In genomic region chr17:82931696-82932060, GRCh38 we compare ENCODE assay signal across 9 cellular contexts.
A peak's percentile ranks its signal among the peaks of the same experiment; 100 is the strongest.
DNase-seq lines count a peak whose midpoint lies in the region; TF ChIP-seq lines count a peak whose summit lies in the region.
"Had no signal": no experiment of that assay in that cellular context is flagged by ENCODE, and none has a peak within 500 bp of the region (broad histone marks: within the 10 kb centered on the region; RNA-seq: fewer than 3 reads in every experiment).

No MANE protein-coding gene starts in this region.

- H3K27me3 Mint-ChIP-seq in type B pancreatic cell = no peaks in the 10 kb centered on the region

- H4K8ac ChIP-seq in mesendoderm (ENCODE audit: low read depth, low read length) = no peak overlapping the region

- no peak overlapping the region for H4K5ac ChIP-seq in mesendoderm (ENCODE audit: low read length)

- no peak overlapping the region for H2BK5ac ChIP-seq in mesendoderm (ENCODE audit: low read length)

- no peaks in the 10 kb centered on the region for H3K4me1 ChIP-seq in mesendoderm (ENCODE audit: control insufficient read depth, low read depth, low read length)

- H3K4me2 ChIP-seq in mesendoderm (ENCODE audit: low read length) = no peak overlapping the region

- H3K9me3 Mint-ChIP-seq in type B pancreatic cell = no peaks in the 10 kb centered on the region

- TF ChIP-seq CTCF in choroid plexus epithelial cell (conservative IDR thresholded peaks at IDR 0.05; ENCODE audit: low read depth, low read length) (no peak), type B pancreatic cell (conservative IDR thresholded peaks at IDR 0.05) (no peak)

- H3K36me3 Mint-ChIP-seq in type B pancreatic cell = peaks cover 15% of the 10 kb centered on the region

- no peak overlapping the region for H2BK15ac ChIP-seq in mesendoderm (replicated peaks; ENCODE audit: low read depth)

- H3K56ac ChIP-seq in mesendoderm (ENCODE audit: low read length) = no peak overlapping the region

- H3K27ac ChIP-seq in mesendoderm (ENCODE audit: low read depth, low read length) = no peak overlapping the region
- H3K27ac ChIP-seq: 22Rv1 had no signal

- no peaks in the 10 kb centered on the region for H3K79me2 ChIP-seq in mesendoderm (ENCODE audit: control insufficient read depth, insufficient read depth, low read length)

- no peaks in the 10 kb centered on the region for H3K27me3 ChIP-seq in mesendoderm (ENCODE audit: insufficient read depth, low read length, poor library complexity)

- H3K36me3 ChIP-seq in mesendoderm (ENCODE audit: control insufficient read depth, insufficient read depth, low read length) = peaks cover 4% of the 10 kb centered on the region

- H3K4me3 ChIP-seq in choroid plexus epithelial cell (ENCODE audit: low read depth, low read length) (no peak overlapping the region), mesendoderm (ENCODE audit: low read length) (no peak overlapping the region)

- no peak overlapping the region for H2BK120ac ChIP-seq in mesendoderm (ENCODE audit: low read depth, low read length)

- no peaks in the 10 kb centered on the region for H3K4me1 Mint-ChIP-seq in type B pancreatic cell (ENCODE audit: unreplicated experiment)

- DNase-seq in activated CD4-positive, CD25-positive, alpha-beta regulatory T cell treated with anti-CD3 and anti-CD28 coated beads, Interleukin-2, amount 50 U/mL, for 72 hours = peak; percentile 17
- DNase-seq in activated CD4-positive, CD25-positive, alpha-beta regulatory T cell (lab: John Stamatoyannopoulos, UW) = no peak
- DNase-seq in choroid plexus epithelial cell (ENCODE audit: low read depth) = peak; percentile 87
- peak; percentile 89 for DNase-seq in mesenteric fat pad (ENCODE audit: low spot score)
- peak; percentile 60 for DNase-seq in type B pancreatic cell (ENCODE audit: extremely low spot score, unreplicated experiment)
- no peak for DNase-seq in mesendoderm
- DNase-seq in DMS114 treated with DMSO at 0.1 percent for 48 hours (lab: John Stamatoyannopoulos, UW; ENCODE audit: unreplicated experiment) = no peak
- no peak for DNase-seq in stimulated activated CD4-positive, alpha-beta T cell treated with anti-CD3 and anti-CD28 coated beads, Interleukin-2, amount 100 ng/mL, for 24 hours

- no peak overlapping the region for H3K23ac ChIP-seq in mesendoderm (ENCODE audit: low read length)

- H2AK5ac ChIP-seq in mesendoderm (ENCODE audit: low read length) = no peak overlapping the region

- H3K18ac ChIP-seq in mesendoderm (ENCODE audit: low read length) = no peak overlapping the region

- H3K9ac ChIP-seq in mesendoderm (ENCODE audit: low read length) = no peak overlapping the region

- no peak overlapping the region for H3K4ac ChIP-seq in mesendoderm (ENCODE audit: low read depth, low read length)

- H3K4me3 Mint-ChIP-seq in type B pancreatic cell = no peak overlapping the region

- no CpG with 5 or more reads among the region's 11 CpGs for WGBS in mesendoderm (ENCODE audit: extremely low coverage, insufficient coverage, low lambda C conversion rate)

- peak overlapping the region; percentile 8 for H3K27ac Mint-ChIP-seq in type B pancreatic cell

- no peaks in the 10 kb centered on the region for H3K79me1 ChIP-seq in mesendoderm (ENCODE audit: low read length)

Comparison
In these comparisons a context has a peak if more than half of its experiments do, and no peak if none do; other contexts are left out.
1. DNase-seq: peak in activated CD4-positive, CD25-positive, alpha-beta regulatory T cell treated with anti-CD3 and anti-CD28 coated beads, Interleukin-2, amount 50 U/mL, for 72 hours (single experiment), choroid plexus epithelial cell (single experiment), mesenteric fat pad (single experiment) and type B pancreatic cell (single experiment); none in activated CD4-positive, CD25-positive, alpha-beta regulatory T cell (0 of 4), mesendoderm (single experiment), DMS114 treated with DMSO at 0.1 percent for 48 hours (single experiment) and stimulated activated CD4-positive, alpha-beta T cell treated with anti-CD3 and anti-CD28 coated beads, Interleukin-2, amount 100 ng/mL, for 24 hours (0 of 2).